8 cellular contexts compared by ENCODE assay signal in genomic region chr6:26594730-26595632, GRCh38. TPM values are rescaled to one million over a fixed set of nuclear protein-coding genes. Genes with fewer than 3 reads are reported as not detected.
DNase-seq lines count a peak whose midpoint lies in the region; ATAC-seq and TF ChIP-seq lines count a peak whose summit lies in the region.

No MANE protein-coding gene starts in this region.

- no peaks in the 10 kb centered on the region for H3K9me3 ChIP-seq in SJSA1 (replicated peaks)

- DNase-seq in AG10803 (ENCODE audit: low read depth) (peak; percentile 70), HK-2 (ENCODE audit: unreplicated experiment) (peak; percentile 77), SJSA1 (ENCODE audit: low read depth in 1 of 2, low spot score in 2 of 2) (peak in 1 of 2 experiments; percentile 6), endothelial cell (ENCODE audit: low spot score) (no peak), osteocyte (ENCODE audit: extremely low spot score, unreplicated experiment) (no peak)
- DNase-seq in central memory CD4-positive, alpha-beta T cell = no peak

- H3K27me3 ChIP-seq in SJSA1 (replicated peaks) = peaks cover 7% of the 10 kb centered on the region; the same call in 1 of the 2 replicates

- TF ChIP-seq CTCF in AG10803 (conservative IDR thresholded peaks at IDR 0.05; ENCODE audit: low read length) (no peak), endothelial cell (IDR thresholded peaks at IDR 0.05; ENCODE audit: unreplicated experiment) (no peak), osteocyte (IDR thresholded peaks at IDR 0.05) (no peak)

- H3K27me3 Mint-ChIP-seq in endothelial cell (ENCODE audit: unreplicated experiment) = no peaks in the 10 kb centered on the region
- H3K27me3 Mint-ChIP-seq in osteocyte (ENCODE audit: unreplicated experiment) = peaks cover 44% of the 10 kb centered on the region

- H3K4me3 Mint-ChIP-seq in endothelial cell (ENCODE audit: unreplicated experiment) (peak overlapping the region; percentile 37), osteocyte (ENCODE audit: unreplicated experiment) (peak overlapping the region; percentile 19)

- H3K4me3 ChIP-seq in AG10803 (ENCODE audit: low read length) = peak overlapping the region; percentile 100
- H3K4me3 ChIP-seq in SJSA1 = peak overlapping the region; percentile 76; the same call in 1 of the 2 replicates

- H3K27ac Mint-ChIP-seq in endothelial cell (ENCODE audit: unreplicated experiment) = no peak overlapping the region
- H3K27ac Mint-ChIP-seq in osteocyte (ENCODE audit: unreplicated experiment) = no peak overlapping the region

- H3K36me3 ChIP-seq in SJSA1 = peaks cover 26% of the 10 kb centered on the region

- peaks cover 10% of the 10 kb centered on the region for H3K36me3 Mint-ChIP-seq in endothelial cell (ENCODE audit: low read depth, unreplicated experiment)
- H3K36me3 Mint-ChIP-seq in osteocyte (ENCODE audit: unreplicated experiment) = peaks cover 16% of the 10 kb centered on the region

- H3K4me1 Mint-ChIP-seq in endothelial cell (ENCODE audit: unreplicated experiment) (peaks cover 5% of the 10 kb centered on the region), osteocyte (ENCODE audit: unreplicated experiment) (peaks cover 17% of the 10 kb centered on the region)

- H3K27ac ChIP-seq in SJSA1 = no peak overlapping the region

- ATAC-seq in HG02610 (IDR thresholded peaks at IDR 0.05; ENCODE audit: unreplicated experiment) = no peak
- ATAC-seq in activated CD4-positive, CD25-positive, alpha-beta regulatory T cell treated with anti-CD3 and anti-CD28 coated beads, Interleukin-2, amount 50 U/mL, for 24 hours = no peak

- no peaks in the 10 kb centered on the region for H3K9me3 Mint-ChIP-seq in endothelial cell (ENCODE audit: unreplicated experiment)
- H3K9me3 Mint-ChIP-seq in osteocyte (ENCODE audit: unreplicated experiment) = no peaks in the 10 kb centered on the region

- peaks cover 15% of the 10 kb centered on the region for H3K4me1 ChIP-seq in SJSA1 (replicated peaks)

RNA-seq across cellular contexts. Expression of gene ABT1, which starts 1.8 kb away (rescaled TPM):
- total RNA-seq in SJSA1 (2014; rRNA removed; shearing (Covaris generic)) = 16.9 and 27.4 TPM in 2 replicates
- 20.4 TPM for total RNA-seq in endothelial cell (ENCODE audit: unreplicated experiment)
- 13.1 and 13.9 TPM in 2 replicates for total RNA-seq in osteocyte

RNA-seq across cellular contexts. Expression of gene HMGN4, which starts 56.8 kb away (rescaled TPM):
- total RNA-seq in SJSA1 (2014; rRNA removed; shearing (Covaris generic)) = 110 TPM in 2 replicates
- 27.2 TPM for total RNA-seq in endothelial cell (ENCODE audit: unreplicated experiment)
- 45.0 and 49.2 TPM in 2 replicates for total RNA-seq in osteocyte

Comparison
In these comparisons a context has a peak if more than half of its experiments do, and no peak if none do; other contexts are left out.
1. DNase-seq: peak in AG10803 (single experiment) and HK-2 (single experiment); none in endothelial cell (single experiment), osteocyte (single experiment) and central memory CD4-positive, alpha-beta T cell (single experiment).